ENCODE assay signal across 9 cellular contexts in genomic region chr22:25478573-25478972, GRCh38.
"Had no signal": no experiment of that assay in that cellular context is flagged by ENCODE, and none has a peak within 500 bp of the region (broad histone marks: within the 10 kb centered on the region; RNA-seq: fewer than 3 reads in every experiment).

No MANE protein-coding gene starts in this region.

- DNase-seq: activated CD4-positive, alpha-beta T cell treated with anti-CD3 and anti-CD28 coated beads, Interleukin-2, amount 10 ng/mL, durations not matched to agents 24 days and 14 days; activated naive CD4-positive, alpha-beta T cell treated with anti-CD3 and anti-CD28 coated beads, Interleukin-2, amount 50 U/mL, for 16 hours; adrenal gland; esophagus squamous epithelium; foreskin melanocyte; ovary; retina; transverse colon had no signal

- ATAC-seq: WTC11 had no signal

- H3K27ac ChIP-seq: adrenal gland, esophagus squamous epithelium, ovary, transverse colon had no signal
